ENCODE assay signal across 21 cellular contexts in the genomic region with DNA sequence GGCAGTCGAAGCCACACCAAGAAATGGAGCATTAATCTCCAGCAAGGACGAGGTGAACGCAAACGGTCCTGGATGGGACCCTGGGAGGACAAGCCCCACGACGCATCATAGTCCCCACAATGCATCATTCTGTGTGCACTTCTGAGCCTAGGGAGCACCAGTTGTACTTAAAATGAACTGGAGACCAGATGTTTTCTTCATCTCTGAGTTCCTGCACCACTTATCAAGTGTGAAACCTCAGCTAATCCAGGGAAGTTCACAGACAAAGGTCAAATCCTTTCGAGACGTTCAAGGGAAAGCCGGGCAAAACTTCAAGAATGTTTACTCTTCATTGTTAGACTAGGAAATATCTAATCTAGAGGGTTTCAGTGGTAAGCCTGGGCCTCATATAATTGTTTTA. TPM values are rescaled to one million over a fixed set of nuclear protein-coding genes. Genes with fewer than 3 reads are reported as not detected.
A peak's percentile ranks its signal among the peaks of the same experiment; 100 is the strongest.
DNase-seq lines count a peak whose midpoint lies in the region; ATAC-seq, FAIRE-seq and TF ChIP-seq lines count a peak whose summit lies in the region.
"Had no signal": no experiment of that assay in that cellular context is flagged by ENCODE, and none has a peak within 500 bp of the region (broad histone marks: within the 10 kb centered on the region; RNA-seq: fewer than 3 reads in every experiment).

No MANE protein-coding gene starts in this region.

- FAIRE-seq in GM19239 (lab: Jason Lieb, UNC), result no peak
- FAIRE-seq: GM12878, H1, RCC 7860 had no signal

- peak overlapping the region; percentile 51 for H3K27ac ChIP-seq in cingulate gyrus (ENCODE audit: low read depth, low read length)
- H3K27ac ChIP-seq in right lobe of liver, result no peak overlapping the region
- peak overlapping the region; percentile 16 to 100 (median 74) for H3K27ac ChIP-seq in tibial nerve
- H3K27ac ChIP-seq in foreskin keratinocyte, result no peak overlapping the region
- H3K27ac ChIP-seq: KMS-11 had no signal

- DNase-seq in fibroblast of the aortic adventitia (ENCODE audit: low read depth), result peak; percentile 34
- DNase-seq in right lobe of liver, result no peak
- no peak for DNase-seq in tibial nerve (ENCODE audit: low spot score in 2 of 2)
- DNase-seq in GM19239 (ENCODE audit: insufficient read length, low spot score), result no peak
- no peak for DNase-seq in foreskin keratinocyte
- DNase-seq: ACHN; C1 segment of cervical spinal cord; CD8-positive, alpha-beta memory T cell; DMS53; EL; MV-4-11; NCI-H1694 treated with DMSO at 0.1 percent for 48 hours; NCI-H748 treated with DMSO at 0.1 percent for 48 hours; SHP77 had no signal

- TF ChIP-seq POLR2A in right lobe of liver (IDR thresholded peaks at IDR 0.05) (no peak), tibial nerve (IDR thresholded peaks at IDR 0.05) (no peak)

- H3K36me3 ChIP-seq in right lobe of liver, result no peaks in the 10 kb centered on the region
- no peaks in the 10 kb centered on the region for H3K36me3 ChIP-seq in tibial nerve

- H3K27me3 ChIP-seq in right lobe of liver (no peaks in the 10 kb centered on the region), tibial nerve (no peaks in the 10 kb centered on the region), foreskin keratinocyte (peaks cover 38% of the 10 kb centered on the region)

- intact Hi-C loops in right lobe of liver (cut with DNase I), result loop anchor here (5.0 to 10.0 kb wide), 2 partner anchors 235 to 238 kb away; no protein-coding TSS in a partner anchor

- ATAC-seq in right lobe of liver (peak; percentile 16 to 50 (median 22)), GM18519 (IDR thresholded peaks at IDR 0.05; ENCODE audit: low FRiP score, unreplicated experiment) (no peak), foreskin keratinocyte (no peak)
- ATAC-seq: GM12878 had no signal

- TF ChIP-seq CTCF in fibroblast of the aortic adventitia (IDR thresholded peaks at IDR 0.05; ENCODE audit: insufficient read depth, low read length) (no peak), right lobe of liver (IDR thresholded peaks at IDR 0.05) (no peak), tibial nerve (IDR thresholded peaks at IDR 0.05) (no peak), foreskin keratinocyte (conservative IDR thresholded peaks at IDR 0.05) (no peak)

- TF ChIP-seq EP300 in tibial nerve (IDR thresholded peaks at IDR 0.05), result no peak

- WGBS in right lobe of liver (ENCODE audit: insufficient coverage, low coverage, low lambda C conversion rate, missing lambda C conversion rate), result 47% methylated on average over 9 of the region's 9 CpGs
- 29 to 39% methylated on average over 9 of the region's 9 CpGs for WGBS in tibial nerve, 2 donors

- H3K9me3 ChIP-seq in right lobe of liver (no peaks in the 10 kb centered on the region), tibial nerve (no peaks in the 10 kb centered on the region)

- H3K4me3 ChIP-seq in fibroblast of the aortic adventitia (ENCODE audit: low read depth, low read length), result no peak overlapping the region
- no peak overlapping the region for H3K4me3 ChIP-seq in right lobe of liver
- no peak overlapping the region for H3K4me3 ChIP-seq in tibial nerve
- H3K4me3 ChIP-seq: GM12878 had no signal

- H3K4me1 ChIP-seq in right lobe of liver (no peaks in the 10 kb centered on the region), tibial nerve (peaks cover 0 to 62% (median 8%) of the 10 kb centered on the region in 4 donors), foreskin keratinocyte (no peaks in the 10 kb centered on the region)

RNA-seq across cellular contexts. Expression of gene PMP22, which starts 4.6 kb away (rescaled TPM):
- total RNA-seq in fibroblast of the aortic adventitia (ENCODE audit: low replicate concordance) (111 and 115 TPM in 2 replicates), right lobe of liver (1 to 10 TPM; 3.0 to 9.2 (median 6.9) TPM), tibial nerve (1,000 to 10,000 TPM in 3 of 4 donors, 100 to 1,000 TPM in 1; 784 to 3,019 (median 2,270) TPM), foreskin keratinocyte (1.8 and 4.6 TPM in 2 replicates)
- 1.6 and 4.4 TPM in 2 replicates for polyA plus RNA-seq in foreskin keratinocyte
- total RNA-seq: OCI-LY7 had no signal
- polyA plus RNA-seq: CD8-positive, alpha-beta memory T cell; GM12878 had no signal

Comparison
In these comparisons a context has a peak if more than half of its experiments do, and no peak if none do; other contexts are left out.
1. H3K27ac ChIP-seq: peak in cingulate gyrus (single experiment) and tibial nerve (4 of 4); none in right lobe of liver (0 of 3) and foreskin keratinocyte (single experiment).
2. ATAC-seq: peak in right lobe of liver (4 of 4); none in GM18519 (single experiment) and foreskin keratinocyte (single experiment).
3. RNA of gene PMP22, which starts 4.6 kb away (total RNA-seq): 784 to 3,019 TPM in tibial nerve and 111 to 115 TPM in fibroblast of the aortic adventitia; 3.0 to 9.2 TPM in right lobe of liver and 1.8 to 4.6 TPM in foreskin keratinocyte; every median in the first group is over 10 times any median in the second.